In the genomic region with DNA sequence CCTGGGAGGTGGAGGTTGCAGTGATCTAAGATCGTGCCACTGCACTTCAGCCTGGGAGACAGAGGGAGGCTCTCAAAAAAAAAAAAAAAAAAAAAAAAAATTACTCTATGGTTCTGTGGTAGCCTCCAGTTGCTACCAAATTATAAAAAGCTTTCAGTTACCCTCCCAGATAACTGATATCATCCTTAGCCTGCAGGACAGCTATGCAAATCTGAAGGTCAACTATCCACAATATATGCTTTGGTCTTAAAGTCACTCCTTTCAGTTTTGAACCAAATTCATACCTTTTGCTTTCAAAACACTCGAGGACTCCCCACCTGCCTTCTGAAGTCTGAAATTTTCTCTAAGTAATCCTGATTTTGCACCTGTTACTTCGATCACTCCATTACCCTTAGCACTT, we compare ENCODE assay signal across 24 cellular contexts. TPM values are rescaled to one million over a fixed set of nuclear protein-coding genes. Genes with fewer than 3 reads are reported as not detected.
"Had no signal": no experiment of that assay in that cellular context is flagged by ENCODE, and none has a peak within 500 bp of the region (broad histone marks: within the 10 kb centered on the region; RNA-seq: fewer than 3 reads in every experiment).

No MANE protein-coding gene starts in this region.

- H3K27me3 ChIP-seq: thyroid gland had no signal

- H3K9me3 ChIP-seq: thyroid gland had no signal

- H3K4me3 Mint-ChIP-seq: activated CD4-positive, alpha-beta memory T cell treated with anti-CD3 and anti-CD28 coated beads, Interleukin-2, amount 10 ng/mL, durations not matched to agents 7 days and 5 days; activated T-cell treated with anti-CD3 and anti-CD28 coated beads, Interleukin-2, amount 50 U/mL, for 24 hours; effector memory CD8-positive, alpha-beta T cell; memory B cell; stimulated activated memory B cell treated with anti-CD40 and anti-IgM and Interleukin-4, amounts not matched to agents 10 μg/mL and 1 μg/mL and 100 μg/mL, for 72 hours; WTC11 had no signal

- H3K27me3 Mint-ChIP-seq: memory B cell; stimulated activated memory B cell treated with anti-CD40 and anti-IgM and Interleukin-4, amounts not matched to agents 10 μg/mL and 1 μg/mL and 100 μg/mL, for 72 hours had no signal

- ATAC-seq: activated naive CD4-positive, alpha-beta T cell treated with anti-CD3 and anti-CD28 coated beads, Interleukin-2, amount 50 U/mL, for 72 hours; effector memory CD8-positive, alpha-beta T cell; left ventricle myocardium superior; naive thymus-derived CD8-positive, alpha-beta T cell; stimulated activated memory B cell treated with anti-CD40 and anti-IgM and Interleukin-4, amounts not matched to agents 10 μg/mL and 1 μg/mL and 100 μg/mL, for 72 hours; WTC11 had no signal

- H3K9me3 Mint-ChIP-seq: activated CD4-positive, alpha-beta memory T cell treated with anti-CD3 and anti-CD28 coated beads, Interleukin-2, amount 10 ng/mL, durations not matched to agents 7 days and 5 days; activated naive CD4-positive, alpha-beta T cell treated with anti-CD3 and anti-CD28 coated beads, Interleukin-2, amount 50 U/mL, for 72 hours; activated T-cell treated with anti-CD3 and anti-CD28 coated beads, Interleukin-2, amount 50 U/mL, for 24 hours; effector memory CD8-positive, alpha-beta T cell; memory B cell; naive thymus-derived CD8-positive, alpha-beta T cell; stimulated activated memory B cell treated with anti-CD40 and anti-IgM and Interleukin-4, amounts not matched to agents 10 μg/mL and 1 μg/mL and 100 μg/mL, for 72 hours; WTC11 had no signal

- H3K36me3 Mint-ChIP-seq: activated naive CD4-positive, alpha-beta T cell treated with anti-CD3 and anti-CD28 coated beads, Interleukin-2, amount 50 U/mL, for 72 hours had no signal

- H3K36me3 ChIP-seq: thyroid gland had no signal

- H3K27ac ChIP-seq: epithelial cell of prostate, thyroid gland had no signal

- DNase-seq: activated CD4-positive, alpha-beta memory T cell treated with anti-CD3 and anti-CD28 coated beads, Interleukin-2, amount 10 ng/mL, durations not matched to agents 7 days and 5 days; activated CD4-positive, alpha-beta T cell treated with anti-CD3 and anti-CD28 coated beads for 4 hours; activated effector memory CD4-positive, alpha-beta T cell treated with Interleukin-2 at 50 U/mL for 16 hours; activated T-cell treated with anti-CD3 and anti-CD28 coated beads, Interleukin-2, amount 50 U/mL, for 24 hours; amniotic stem cell; central memory CD4-positive, alpha-beta T cell; effector memory CD8-positive, alpha-beta T cell; foreskin melanocyte; head of caudate nucleus; kidney glomerular epithelial cell; left ventricle myocardium superior; naive thymus-derived CD8-positive, alpha-beta T cell; nucleus accumbens; stimulated activated CD4-positive, alpha-beta T cell treated with anti-CD3 and anti-CD28 coated beads, Interleukin-2, amount 100 ng/mL, for 48 hours; thyroid gland had no signal

- H3K4me3 ChIP-seq: thyroid gland had no signal

- H3K27ac Mint-ChIP-seq: activated CD4-positive, alpha-beta memory T cell treated with anti-CD3 and anti-CD28 coated beads, Interleukin-2, amount 10 ng/mL, durations not matched to agents 7 days and 5 days; activated naive CD4-positive, alpha-beta T cell treated with anti-CD3 and anti-CD28 coated beads, Interleukin-2, amount 50 U/mL, for 72 hours; activated T-cell treated with anti-CD3 and anti-CD28 coated beads, Interleukin-2, amount 50 U/mL, for 24 hours; effector memory CD8-positive, alpha-beta T cell; naive thymus-derived CD8-positive, alpha-beta T cell; stimulated activated memory B cell treated with anti-CD40 and anti-IgM and Interleukin-4, amounts not matched to agents 10 μg/mL and 1 μg/mL and 100 μg/mL, for 72 hours; WTC11 had no signal

RNA-seq across cellular contexts. Expression of a gene that starts 3.1 kb away (rescaled TPM):
- total RNA-seq: activated CD4-positive, alpha-beta memory T cell treated with anti-CD3 and anti-CD28 coated beads, Interleukin-2, amount 10 ng/mL, durations not matched to agents 7 days and 5 days; fibroblast of lung; left ventricle myocardium superior; mucosa of gallbladder; naive thymus-derived CD8-positive, alpha-beta T cell; posterior vena cava; skeletal muscle tissue; thyroid gland had no signal
